In genomic region chr11:13462311-13462927, GRCh38 we compare ENCODE assay signal across 8 cellular contexts.
DNase-seq lines count a peak whose midpoint lies in the region; ATAC-seq and TF ChIP-seq lines count a peak whose summit lies in the region.

No MANE protein-coding gene starts in this region.

- TF ChIP-seq CTCF in WERI-Rb-1 (IDR thresholded peaks at IDR 0.05; ENCODE audit: low read depth, low read length) = no peak; the same call in 1 of the 2 replicates

- ATAC-seq in HG02759 (IDR thresholded peaks at IDR 0.05; ENCODE audit: unreplicated experiment) = peak; percentile 37

- H3K9me3 ChIP-seq in WERI-Rb-1 (ENCODE audit: severe bottlenecking) = no peaks in the 10 kb centered on the region

- no peaks in the 10 kb centered on the region for H3K36me3 ChIP-seq in WERI-Rb-1

- peak overlapping the region; percentile 68 for H3K4me3 ChIP-seq in WERI-Rb-1 (ENCODE audit: low read depth, low read length)

- H3K27ac ChIP-seq in WERI-Rb-1 (peak overlapping the region; percentile 77), caudate nucleus (ENCODE audit: low read depth, low read length) (peak overlapping the region; percentile 54), layer of hippocampus (ENCODE audit: low read depth, low read length) (peak overlapping the region; percentile 72)

- no peaks in the 10 kb centered on the region for H3K27me3 ChIP-seq in WERI-Rb-1 (ENCODE audit: insufficient read depth, low read depth, severe bottlenecking)
- H3K27me3 ChIP-seq in layer of hippocampus (ENCODE audit: control insufficient read depth, insufficient read depth, low read length) = no peaks in the 10 kb centered on the region

- peak; percentile 59 to 79 (median 78) for DNase-seq in NCI-H1417 (lab: John Stamatoyannopoulos, UW)
- no peak for DNase-seq in NCI-H1417 treated with DMSO at 0.1 percent for 48 hours (lab: John Stamatoyannopoulos, UW)
- peak; percentile 49 for DNase-seq in NCI-H1105 treated with DMSO at 0.1 percent for 48 hours (lab: John Stamatoyannopoulos, UW)
- peak; percentile 71 for DNase-seq in WERI-Rb-1
- peak in 38 of 61 donors; percentile 19 to 74 (median 52) for DNase-seq in caudate nucleus (lab: John Stamatoyannopoulos, UW)
- DNase-seq in stimulated activated CD4-positive, alpha-beta T cell treated with anti-CD3 and anti-CD28 coated beads, Interleukin-2, amount 100 ng/mL, for 24 hours = peak; percentile 63 to 75
